Comparison of ENCODE assay signal across 23 cellular contexts in genomic region chr1:7698666-7699065, GRCh38.
"Had no signal": no experiment of that assay in that cellular context is flagged by ENCODE, and none has a peak within 500 bp of the region (broad histone marks: within the 10 kb centered on the region; RNA-seq: fewer than 3 reads in every experiment).

No MANE protein-coding gene starts in this region.

- H3K4me1 ChIP-seq: breast epithelium, thyroid gland, upper lobe of right lung had no signal

- H3K36me3 ChIP-seq: breast epithelium, heart left ventricle, thyroid gland, upper lobe of right lung had no signal

- H3K27ac Mint-ChIP-seq: activated CD4-positive, alpha-beta T cell treated with anti-CD3 and anti-CD28 coated beads, Interleukin-2, amount 10 ng/mL, durations not matched to agents 7 days and 5 days; activated naive CD4-positive, alpha-beta T cell treated with anti-CD3 and anti-CD28 coated beads, Interleukin-2, amount 50 U/mL, for 72 hours; endodermal cell; memory B cell; nephron progenitor cell had no signal

- FAIRE-seq: astrocyte, islet of Langerhans had no signal

- H3K4me3 ChIP-seq: breast epithelium, coronary artery, heart left ventricle, thyroid gland, upper lobe of right lung had no signal

- H3K4me3 Mint-ChIP-seq: activated CD4-positive, alpha-beta T cell treated with anti-CD3 and anti-CD28 coated beads, Interleukin-2, amount 10 ng/mL, durations not matched to agents 7 days and 5 days; endodermal cell; memory B cell; nephron progenitor cell had no signal

- H3K27me3 ChIP-seq: breast epithelium, thyroid gland, upper lobe of right lung had no signal

- ATAC-seq: heart left ventricle, left ventricle myocardium superior, sciatic nerve, upper lobe of right lung had no signal

- DNase-seq: activated CD4-positive, alpha-beta T cell treated with anti-CD3 and anti-CD28 coated beads, Interleukin-2, amount 10 ng/mL, durations not matched to agents 7 days and 5 days; activated CD4-positive, CD25-positive, alpha-beta regulatory T cell; activated T-cell treated with anti-CD3 and anti-CD28 coated beads, Interleukin-2, amount 50 U/mL, for 1 hour; cerebellar nuclear complex; endodermal cell; heart left ventricle; left ventricle myocardium superior; nephron progenitor cell; posterior cingulate gyrus; stimulated activated CD4-positive, alpha-beta T cell treated with anti-CD3 and anti-CD28 coated beads, Interleukin-4, amount 100 ng/mL, for 1 hour; stimulated activated naive CD4-positive, alpha-beta T cell treated with Interleukin-2 at 50 U/mL for 16 hours; T-helper 1 cell; T-helper 9 cell; thyroid gland; upper lobe of right lung had no signal

- H3K36me3 Mint-ChIP-seq: memory B cell had no signal

- H3K27ac ChIP-seq: breast epithelium, coronary artery, epithelial cell of prostate, heart left ventricle, thyroid gland, upper lobe of right lung had no signal

- H3K9me3 ChIP-seq: breast epithelium, heart left ventricle, thyroid gland, upper lobe of right lung had no signal
